Comparison of ENCODE assay signal across 8 cellular contexts in genomic region chr9:131530546-131530929, GRCh38. TPM values are rescaled to one million over a fixed set of nuclear protein-coding genes. Genes with fewer than 3 reads are reported as not detected.
A peak's percentile ranks its signal among the peaks of the same experiment; 100 is the strongest.
DNase-seq lines count a peak whose midpoint lies in the region; ATAC-seq and TF ChIP-seq lines count a peak whose summit lies in the region.

No MANE protein-coding gene starts in this region.

- 11% methylated on average over 10 of the region's 31 CpGs for WGBS in suprapubic skin

- H3K36me3 ChIP-seq in left lung (peaks cover 0 to 41% of the 10 kb centered on the region in 2 donors), suprapubic skin (peaks cover 42% of the 10 kb centered on the region)

- H3K4me3 ChIP-seq in left lung (peak overlapping the region; percentile 93 to 94), suprapubic skin (peak overlapping the region; percentile 79)

- peak; percentile 39 for DNase-seq in stimulated activated CD4-positive, alpha-beta T cell treated with anti-CD3 and anti-CD28 coated beads, Interleukin-15, amount 100 ng/mL, for 24 hours
- no peak for DNase-seq in stimulated activated CD4-positive, alpha-beta T cell treated with anti-CD3 and anti-CD28 coated beads, Interleukin-4, amount 100 ng/mL, for 24 hours
- DNase-seq in NCI-H510A (lab: John Stamatoyannopoulos, UW) (peak; percentile 64), T47D (ENCODE audit: low read depth in 1 of 2, low spot score in 1 of 2) (peak; percentile 64 to 86), left lung (peak in 1 of 2 donors; percentile 40), suprapubic skin (ENCODE audit: low spot score in 2 of 2) (peak in 1 of 2 donors; percentile 80), MV-4-11 (lab: John Stamatoyannopoulos, UW) (no peak)

- TF ChIP-seq CTCF in left lung (IDR thresholded peaks at IDR 0.05): no peak
- TF ChIP-seq CTCF in suprapubic skin (IDR thresholded peaks at IDR 0.05): peak in 1 of 2 donors; percentile 19

- ATAC-seq in HG02610 (IDR thresholded peaks at IDR 0.05; ENCODE audit: unreplicated experiment) (peak; percentile 21), left lung (peak; percentile 10)

- no peak for TF ChIP-seq POLR2A in suprapubic skin (IDR thresholded peaks at IDR 0.05)

- peaks cover 7 to 14% of the 10 kb centered on the region in 2 donors for H3K4me1 ChIP-seq in left lung
- H3K4me1 ChIP-seq in suprapubic skin: peaks cover 14% of the 10 kb centered on the region

- TF ChIP-seq EP300 in suprapubic skin (IDR thresholded peaks at IDR 0.05): no peak

- H3K27ac ChIP-seq in left lung: peak overlapping the region in 1 of 2 donors; percentile 66
- H3K27ac ChIP-seq in suprapubic skin: peak overlapping the region; percentile 67

- H3K27me3 ChIP-seq in left lung (no peaks in the 10 kb centered on the region), suprapubic skin (no peaks in the 10 kb centered on the region)

- in situ Hi-C loops in T47D (cut with HindIII; ENCODE audit: low pct_unique_long_range_greater_than_20kb, low sequenced_read_pairs): no loop called here

- intact Hi-C loops in left lung (cut with DNase I): no loop called here

- H3K9me3 ChIP-seq in left lung (no peaks in the 10 kb centered on the region), suprapubic skin (no peaks in the 10 kb centered on the region)

RNA-seq across cellular contexts. Expression of gene UCK1, which starts 0.5 kb away (rescaled TPM):
- total RNA-seq in left lung: 10 to 100 TPM; 24.2 to 25.9 TPM
- 10 to 100 TPM; 20.0 to 28.0 (median 26.6) TPM for total RNA-seq in suprapubic skin

RNA-seq across cellular contexts. Expression of gene PRRT1B, which starts 14.8 kb away (rescaled TPM):
- total RNA-seq in left lung (1 to 10 TPM; 2.1 to 3.6 TPM), suprapubic skin (not detected)

RNA-seq across cellular contexts. Expression of gene POMT1, which starts 27.8 kb away (rescaled TPM):
- total RNA-seq in left lung (10 to 100 TPM; 20.3 to 32.6 TPM), suprapubic skin (10 to 100 TPM; 16.6 to 62.0 (median 34.1) TPM)

Comparison
In these comparisons a context has a peak if more than half of its experiments do, and no peak if none do; other contexts are left out.
1. DNase-seq: peak in stimulated activated CD4-positive, alpha-beta T cell treated with anti-CD3 and anti-CD28 coated beads, Interleukin-15, amount 100 ng/mL, for 24 hours (single experiment), NCI-H510A (single experiment) and T47D (2 of 2); none in stimulated activated CD4-positive, alpha-beta T cell treated with anti-CD3 and anti-CD28 coated beads, Interleukin-4, amount 100 ng/mL, for 24 hours (single experiment) and MV-4-11 (single experiment).